ENCODE assay signal across 8 cellular contexts in the genomic region with DNA sequence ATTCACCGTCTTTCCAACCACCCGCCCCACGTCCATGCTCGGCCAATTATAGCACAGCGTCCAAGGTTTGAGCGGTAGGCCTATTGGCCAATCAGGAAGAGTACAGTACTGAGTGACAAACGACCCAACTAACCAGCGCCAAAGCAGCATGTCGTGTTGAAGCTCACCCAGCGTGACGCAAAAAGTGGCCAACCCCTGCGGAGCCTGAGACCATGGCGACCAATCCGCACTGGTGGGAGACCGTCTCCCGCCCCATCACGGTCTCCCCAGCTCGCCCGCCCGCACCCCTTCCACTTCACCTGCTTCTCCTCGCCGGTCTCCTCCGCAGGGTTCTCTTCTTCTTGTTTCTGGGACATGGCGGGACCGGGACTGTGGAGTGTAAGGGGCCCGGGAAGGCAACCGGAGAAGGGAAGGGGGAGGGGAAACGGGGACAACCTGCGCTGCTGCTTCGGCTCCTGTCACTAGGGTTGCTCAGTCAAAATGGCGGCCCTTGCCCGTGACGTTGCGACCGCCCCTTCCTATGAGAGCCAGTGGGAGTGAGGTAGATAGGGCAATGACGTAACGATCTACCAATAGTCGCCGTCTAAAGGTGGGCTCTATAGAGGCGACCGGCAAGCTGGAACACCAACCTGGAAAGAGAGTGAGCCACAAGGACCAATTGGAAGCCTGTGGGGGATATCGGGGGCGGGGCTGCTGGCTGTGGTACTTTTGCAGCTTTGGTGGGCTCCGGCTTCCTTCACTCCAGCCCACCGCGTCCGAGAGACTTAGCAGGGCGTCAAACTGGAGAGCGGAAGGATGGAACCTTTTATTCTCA. TPM values are rescaled to one million over a fixed set of nuclear protein-coding genes. Genes with fewer than 3 reads are reported as not detected.
DNase-seq lines count a peak whose midpoint lies in the region; ATAC-seq, FAIRE-seq and TF ChIP-seq lines count a peak whose summit lies in the region.

A gene with protein sequence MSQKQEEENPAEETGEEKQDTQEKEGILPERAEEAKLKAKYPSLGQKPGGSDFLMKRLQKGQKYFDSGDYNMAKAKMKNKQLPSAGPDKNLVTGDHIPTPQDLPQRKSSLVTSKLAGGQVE (minus strand): TSS at position 498 of the 814 bp plus-strand sequence. CDS start 142 bp downstream, at position 356.

- H3K27ac ChIP-seq in DOHH2 (ENCODE audit: low read depth, low read length) (peak within 1 kb of the TSS; percentile 81), GM23248 (peak within 1 kb of the TSS; percentile 90), Karpas-422 (ENCODE audit: low read length) (peak within 1 kb of the TSS; percentile 74), esophagus squamous epithelium (peak within 1 kb of the TSS; percentile 96 to 100 (median 97)), muscle layer of duodenum (ENCODE audit: low read length) (peak within 1 kb of the TSS; percentile 98)

- H3K4me2 ChIP-seq in DOHH2 (ENCODE audit: low read length) (peak within 1 kb of the TSS; percentile 66), GM23248 (ENCODE audit: unreplicated experiment) (peak within 1 kb of the TSS; percentile 94), Karpas-422 (ENCODE audit: low read depth, low read length, poor library complexity, severe bottlenecking) (peak within 1 kb of the TSS; percentile 92)

- peaks cover 3% of the 10 kb centered on the region; the same call in 1 of the 2 replicates for H3F3A ChIP-seq in DOHH2 (ENCODE audit: control insufficient read depth, insufficient read depth)
- H3F3A ChIP-seq in GM23248 (ENCODE audit: insufficient read depth) = 0 out of 2 replicates have a peak, but pooled peaks cover 5% of the 10 kb centered on the region

- H3K9me3 Mint-ChIP-seq in activated T-cell treated with anti-CD3 and anti-CD28 coated beads, Interleukin-2, amount 50 U/mL, for 72 hours = no peaks in the 10 kb centered on the region

- ATAC-seq in activated T-cell treated with anti-CD3 and anti-CD28 coated beads, Interleukin-2, amount 50 U/mL, for 72 hours (replicated peaks in 1 of 2) = peak; percentile 89 to 91

- H3K36me3 Mint-ChIP-seq in activated T-cell treated with anti-CD3 and anti-CD28 coated beads, Interleukin-2, amount 50 U/mL, for 72 hours (ENCODE audit: insufficient read depth in 2 of 2) = peaks cover 15 to 22% of the 10 kb centered on the region in 2 donors

- no peak within 1 kb of the TSS for H3K27ac Mint-ChIP-seq in activated T-cell treated with anti-CD3 and anti-CD28 coated beads, Interleukin-2, amount 50 U/mL, for 72 hours

- H3K4me3 Mint-ChIP-seq in activated T-cell treated with anti-CD3 and anti-CD28 coated beads, Interleukin-2, amount 50 U/mL, for 72 hours = no peak within 1 kb of the TSS

- peaks cover 40% of the 10 kb centered on the region for H3K4me1 Mint-ChIP-seq in activated T-cell treated with anti-CD3 and anti-CD28 coated beads, Interleukin-2, amount 50 U/mL, for 72 hours (ENCODE audit: low read depth)

- DNase-seq in GM23248 (peak; percentile 100), Karpas-422 (peak; percentile 99), RCC 7860 (ENCODE audit: low spot score) (peak; percentile 98), esophagus squamous epithelium (lab: John Stamatoyannopoulos, UW) (peak; percentile 91)
- peak; percentile 94 to 97 for DNase-seq in activated T-cell treated with anti-CD3 and anti-CD28 coated beads, Interleukin-2, amount 50 U/mL, for 72 hours
- peak; percentile 94 to 96 for DNase-seq in stimulated activated CD8-positive, alpha-beta memory T cell treated with anti-CD3 and anti-CD28 coated beads, Interleukin-7, amount 100 ng/mL, for 4 hours (ENCODE audit: low read depth in 2 of 2)

- H3K4me1 ChIP-seq in DOHH2 (ENCODE audit: control insufficient read depth, low read length) (peaks cover 17% of the 10 kb centered on the region), GM23248 (ENCODE audit: insufficient read depth) (peaks cover 12% of the 10 kb centered on the region), Karpas-422 (ENCODE audit: low read length) (peaks cover 57% of the 10 kb centered on the region), esophagus squamous epithelium (peaks cover 0 to 53% (median 40%) of the 10 kb centered on the region in 3 donors), muscle layer of duodenum (ENCODE audit: control insufficient read depth in 1 of 2, insufficient read depth in 2 of 2, low read length in 2 of 2) (peaks cover 6 to 19% of the 10 kb centered on the region in 2 donors)

- FAIRE-seq in RCC 7860 (lab: Jason Lieb, UNC) = peak; percentile 82

- in situ Hi-C loops in GM23248 (cut with MboI) = no loop called here

- H4K20me1 ChIP-seq in DOHH2 (ENCODE audit: control insufficient read depth, insufficient read depth, low read depth, low read length) = no peaks in the 10 kb centered on the region
- 0 out of 2 replicates have a peak, but pooled peaks cover 4% of the 10 kb centered on the region for H4K20me1 ChIP-seq in GM23248 (ENCODE audit: insufficient read depth)
- no peaks in the 10 kb centered on the region; the same call in 1 of the 2 replicates for H4K20me1 ChIP-seq in Karpas-422 (ENCODE audit: insufficient read depth, low read depth, low read length)

- H3K27me3 Mint-ChIP-seq in activated T-cell treated with anti-CD3 and anti-CD28 coated beads, Interleukin-2, amount 50 U/mL, for 72 hours (ENCODE audit: low read depth) = no peaks in the 10 kb centered on the region

- 1 to 2% methylated on average over 46 to 49 of the region's 49 CpGs for WGBS in GM23248 (ENCODE audit: low coverage in 1 of 2, low lambda C conversion rate in 2 of 2, missing lambda C conversion rate in 2 of 2), 2 experiments
- WGBS in esophagus squamous epithelium, 2 donors = 0% methylated on average over 31 to 42 of the region's 49 CpGs

- TF ChIP-seq CTCF in DOHH2 (IDR thresholded peaks at IDR 0.05; ENCODE audit: low read depth, low read length, poor library complexity, severe bottlenecking) = no peak
- peak in 1 of 6 experiments; percentile 8 for TF ChIP-seq CTCF in esophagus squamous epithelium (IDR thresholded peaks at IDR 0.05)

- H3K9me2 ChIP-seq in DOHH2 (replicated peaks; ENCODE audit: control insufficient read depth, low read length) (no peaks in the 10 kb centered on the region), GM23248 (ENCODE audit: insufficient read depth) (no peaks in the 10 kb centered on the region), Karpas-422 (replicated peaks; ENCODE audit: insufficient read depth, low read length) (no peaks in the 10 kb centered on the region)

- H3K9ac ChIP-seq in GM23248 = peak within 1 kb of the TSS; percentile 86
- H3K9ac ChIP-seq in Karpas-422 (ENCODE audit: low read length) = peak within 1 kb of the TSS; percentile 78

- no peaks in the 10 kb centered on the region for H3K9me3 ChIP-seq in DOHH2 (ENCODE audit: control insufficient read depth, insufficient read depth, low read length)
- H3K9me3 ChIP-seq in GM23248 (ENCODE audit: low read depth) = no peaks in the 10 kb centered on the region
- H3K9me3 ChIP-seq in Karpas-422 (ENCODE audit: low read length) = no peaks in the 10 kb centered on the region
- no peaks in the 10 kb centered on the region for H3K9me3 ChIP-seq in esophagus squamous epithelium
- no peaks in the 10 kb centered on the region for H3K9me3 ChIP-seq in muscle layer of duodenum (ENCODE audit: control insufficient read depth in 1 of 2, low read length in 2 of 2)

- H3K79me2 ChIP-seq in DOHH2 (ENCODE audit: control insufficient read depth, low read length) (peaks cover 41% of the 10 kb centered on the region), GM23248 (ENCODE audit: insufficient read depth) (peaks cover 53% of the 10 kb centered on the region), Karpas-422 (ENCODE audit: low read length) (peaks cover 41% of the 10 kb centered on the region)

- TF ChIP-seq POLR2A in esophagus squamous epithelium (IDR thresholded peaks at IDR 0.05) = peak in 3 of 4 donors; percentile 87 to 97 (median 88)

- peak within 1 kb of the TSS; percentile 75 for H3K4me3 ChIP-seq in DOHH2 (ENCODE audit: low read length)
- peak within 1 kb of the TSS; percentile 98 for H3K4me3 ChIP-seq in GM23248
- peak within 1 kb of the TSS; percentile 73 for H3K4me3 ChIP-seq in Karpas-422 (ENCODE audit: low read length)
- H3K4me3 ChIP-seq in esophagus squamous epithelium = peak within 1 kb of the TSS; percentile 51 to 76 (median 62)
- H3K4me3 ChIP-seq in muscle layer of duodenum (ENCODE audit: low read depth in 1 of 2, low read length in 2 of 2) = peak within 1 kb of the TSS; percentile 68 to 93

- intact Hi-C loops in esophagus squamous epithelium (cut with DNase I) = no loop called here

- no peaks in the 10 kb centered on the region for H3K27me3 ChIP-seq in DOHH2 (ENCODE audit: control insufficient read depth, low read length)
- no peaks in the 10 kb centered on the region for H3K27me3 ChIP-seq in GM23248 (replicated peaks; ENCODE audit: insufficient read depth)
- H3K27me3 ChIP-seq in Karpas-422 (ENCODE audit: low read length) = no peaks in the 10 kb centered on the region
- no peaks in the 10 kb centered on the region for H3K27me3 ChIP-seq in esophagus squamous epithelium
- H3K27me3 ChIP-seq in muscle layer of duodenum (ENCODE audit: low read depth, low read length) = no peaks in the 10 kb centered on the region

- H2AFZ ChIP-seq in GM23248 (peak within 1 kb of the TSS; percentile 91), Karpas-422 (ENCODE audit: low read length) (no peak within 1 kb of the TSS)

- H3K36me3 ChIP-seq in DOHH2 (ENCODE audit: control insufficient read depth, low read length) = peaks cover 41% of the 10 kb centered on the region
- H3K36me3 ChIP-seq in GM23248 (ENCODE audit: low read depth) = peaks cover 25% of the 10 kb centered on the region; the same call in 1 of the 2 replicates
- peaks cover 19% of the 10 kb centered on the region for H3K36me3 ChIP-seq in Karpas-422 (ENCODE audit: insufficient read depth, low read length)
- peaks cover 0 to 33% (median 5%) of the 10 kb centered on the region in 3 donors for H3K36me3 ChIP-seq in esophagus squamous epithelium
- H3K36me3 ChIP-seq in muscle layer of duodenum (ENCODE audit: control insufficient read depth in 1 of 2, insufficient read depth in 2 of 2, low read length in 2 of 2) = peaks cover 19 to 33% of the 10 kb centered on the region in 2 donors

RNA-seq across cellular contexts. Expression of the gene that starts here (rescaled TPM):
- 47.4 and 54.3 TPM in 2 replicates for total RNA-seq in GM23248 (2014; rRNA removed; shearing (Covaris generic))
- 44.4 and 51.1 TPM in 2 replicates for polyA plus RNA-seq in GM23248 (2016; fragmentation: Nextera tagmentation; extraction: Ambion mirVana)
- 113 and 121 TPM in 2 replicates for total RNA-seq in Karpas-422 (2014; rRNA removed; shearing (Covaris generic); ENCODE audit: low replicate concordance)
- total RNA-seq in activated T-cell treated with anti-CD3 and anti-CD28 coated beads, Interleukin-2, amount 50 U/mL, for 72 hours = 100 to 1,000 TPM; 178 to 203 TPM
- 100 to 1,000 TPM; 179 to 377 (median 344) TPM for total RNA-seq in esophagus squamous epithelium

Comparison
In these comparisons a context has a peak if more than half of its experiments do, and no peak if none do; other contexts are left out.
1. Peak in every context shown above with its lines: DNase-seq, ATAC-seq, H3K4me3 ChIP-seq and H3K27ac ChIP-seq.